ENCODE assay signal across 8 cellular contexts in genomic region chr18:7038330-7038846, GRCh38.
DNase-seq lines count a peak whose midpoint lies in the region; TF ChIP-seq lines count a peak whose summit lies in the region.

No MANE protein-coding gene starts in this region.

- no peak for TF ChIP-seq EP300 in transverse colon (IDR thresholded peaks at IDR 0.05; ENCODE audit: low read depth)

- H3K36me3 ChIP-seq in brain microvascular endothelial cell (replicated peaks) (no peaks in the 10 kb centered on the region), kidney epithelial cell (ENCODE audit: control insufficient read depth, insufficient read depth, low read length) (no peaks in the 10 kb centered on the region), transverse colon (no peaks in the 10 kb centered on the region)

- TF ChIP-seq CTCF in GM12864 (IDR thresholded peaks at IDR 0.05; ENCODE audit: low read depth, low read length, missing control alignments) (peak; percentile 37), brain microvascular endothelial cell (IDR thresholded peaks at IDR 0.05; ENCODE audit: low read depth, low read length, missing control alignments) (peak; percentile 91), kidney epithelial cell (IDR thresholded peaks at IDR 0.05; ENCODE audit: insufficient read depth, low read length, poor library complexity, severe bottlenecking) (peak; percentile 91), transverse colon (IDR thresholded peaks at IDR 0.05) (peak; percentile 40 to 65 (median 47))

- no peak for DNase-seq in GM12864 (ENCODE audit: low read depth)
- DNase-seq in NCI-H2107 (lab: John Stamatoyannopoulos, UW): peak; percentile 38
- DNase-seq in brain microvascular endothelial cell: peak; percentile 99
- peak; percentile 98 for DNase-seq in kidney epithelial cell (ENCODE audit: low read depth)
- peak; percentile 60 for DNase-seq in transverse colon
- DNase-seq in stimulated activated CD4-positive, alpha-beta T cell treated with anti-CD3 and anti-CD28 coated beads, Interleukin-1b, Interleukin-23, amount 100 ng/mL, for 48 hours: no peak
- no peak for DNase-seq in KG1 (lab: John Stamatoyannopoulos, UW)
- no peak for DNase-seq in Kasumi-1 (lab: John Stamatoyannopoulos, UW)

- H3K4me1 ChIP-seq in transverse colon: peaks cover 0 to 9% (median 0%) of the 10 kb centered on the region in 4 donors

- TF ChIP-seq POLR2A in transverse colon (IDR thresholded peaks at IDR 0.05): no peak

- WGBS in transverse colon (ENCODE audit: low coverage in 1 of 2), 2 donors: 40 to 44% methylated on average over 5 to 20 of the region's 20 CpGs

- intact Hi-C loops in transverse colon (cut with DNase I; ENCODE audit: low total_unique reads): no loop called here

- H3K9me3 ChIP-seq in transverse colon: no peaks in the 10 kb centered on the region

- in situ Hi-C loops in brain microvascular endothelial cell (cut with HindIII; ENCODE audit: low pct_ligation_motif_present, low sequenced_read_pairs) (no loop called here), transverse colon (cut with MboI; ENCODE audit: low pct_ligation_motif_present in 1 of 4, low pct_unique_long_range_greater_than_20kb in 1 of 4, low sequenced_read_pairs in 3 of 4) (no loop called here)

- no peaks in the 10 kb centered on the region for H3K27me3 ChIP-seq in brain microvascular endothelial cell (replicated peaks)
- H3K27me3 ChIP-seq in kidney epithelial cell (ENCODE audit: control insufficient read depth, insufficient read depth, low read length): no peaks in the 10 kb centered on the region
- H3K27me3 ChIP-seq in transverse colon: no peaks in the 10 kb centered on the region

- H3K4me3 ChIP-seq in GM12864 (ENCODE audit: low read depth, low read length) (no peak overlapping the region), brain microvascular endothelial cell (ENCODE audit: low read depth, low read length) (peak overlapping the region; percentile 31), kidney epithelial cell (ENCODE audit: low read depth, low read length) (no peak overlapping the region), transverse colon (no peak overlapping the region)

- H3K27ac ChIP-seq in brain microvascular endothelial cell (peak overlapping the region; percentile 84), transverse colon (peak overlapping the region in 3 of 4 donors; percentile 19 to 53 (median 40))

Comparison
In these comparisons a context has a peak if more than half of its experiments do, and no peak if none do; other contexts are left out.
1. DNase-seq: peak in NCI-H2107 (single experiment), brain microvascular endothelial cell (single experiment), kidney epithelial cell (single experiment) and transverse colon (single experiment); none in GM12864 (single experiment), stimulated activated CD4-positive, alpha-beta T cell treated with anti-CD3 and anti-CD28 coated beads, Interleukin-1b, Interleukin-23, amount 100 ng/mL, for 48 hours (single experiment), KG1 (single experiment) and Kasumi-1 (0 of 2).
2. CTCF ChIP-seq: peak in every context shown above with its lines; median percentile 91 in brain microvascular endothelial cell; 91 in kidney epithelial cell; 47 in transverse colon; 37 in GM12864.